ENCODE assay signal across 8 cellular contexts in the genomic region with DNA sequence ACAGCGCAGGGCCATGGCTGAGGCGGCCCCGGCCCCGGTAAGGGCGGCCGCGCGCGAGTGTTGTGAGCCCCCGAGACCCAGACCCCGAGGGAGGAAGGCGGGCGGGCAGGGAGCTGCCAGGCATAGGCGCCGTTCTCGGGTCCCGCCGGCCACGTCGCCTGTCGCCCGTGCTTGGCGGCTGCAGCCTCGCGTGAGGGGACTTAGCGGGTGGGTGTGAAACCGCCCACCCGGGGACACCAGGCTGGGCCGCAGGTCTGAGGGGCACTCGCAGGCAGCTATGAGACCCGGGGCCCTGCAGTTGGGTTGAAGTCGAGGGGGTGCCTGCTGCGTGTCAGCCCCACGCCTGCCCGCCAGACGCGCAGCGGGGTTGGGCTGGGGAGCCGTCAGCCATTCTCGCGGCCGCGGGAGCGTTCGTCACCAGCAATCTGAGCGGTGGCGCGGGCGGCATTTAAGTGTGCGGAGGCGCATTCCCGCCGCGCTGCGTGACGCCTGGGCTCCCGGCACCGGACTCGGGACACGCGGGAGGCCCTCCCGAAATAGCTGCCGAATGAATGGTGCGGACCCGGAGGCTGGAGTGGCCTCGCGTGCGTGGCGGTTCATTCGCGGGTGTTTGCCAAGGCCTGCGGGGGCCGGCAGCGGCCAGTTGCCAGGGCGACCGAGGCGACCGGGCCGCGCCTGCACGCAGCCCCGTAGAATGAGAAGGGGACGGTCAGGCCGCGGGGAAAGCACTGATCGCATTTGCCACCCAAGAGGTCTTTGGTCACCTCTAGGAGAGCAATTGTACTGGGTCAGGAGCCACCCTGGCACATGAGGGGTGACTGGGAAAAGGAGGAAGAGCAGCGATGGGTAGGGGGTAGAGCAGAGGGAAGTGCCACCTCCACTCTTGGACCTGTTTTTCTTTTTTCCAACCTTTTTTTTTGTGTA. TPM values are rescaled to one million over a fixed set of nuclear protein-coding genes. Genes with fewer than 3 reads are reported as not detected.
A peak's percentile ranks its signal among the peaks of the same experiment; 100 is the strongest.
DNase-seq lines count a peak whose midpoint lies in the region; ATAC-seq, FAIRE-seq and TF ChIP-seq lines count a peak whose summit lies in the region.

No MANE protein-coding gene starts in this region.

- peak; percentile 54 for DNase-seq in GM12891 (ENCODE audit: insufficient read length, low spot score)
- DNase-seq in HCEC 1CT: peak; percentile 38
- peak; percentile 55 for DNase-seq in M059J (ENCODE audit: low read depth)
- peak; percentile 56 to 70 for DNase-seq in activated CD4-positive, alpha-beta T cell treated with anti-CD3 and anti-CD28 coated beads for 4 hours
- DNase-seq in left colon: peak; percentile 39 to 72
- DNase-seq in stimulated activated CD4-positive, alpha-beta T cell treated with anti-CD3 and anti-CD28 coated beads, Interleukin-2, amount 100 ng/mL, for 24 hours: peak; percentile 69 to 71
- DNase-seq in NCI-H1694 (lab: John Stamatoyannopoulos, UW): no peak

- intact Hi-C loops in left colon (cut with DNase I, micrococcal nuclease): no loop called here

- 0 out of 2 replicates have a peak, but pooled peaks have one; percentile 47 for TF ChIP-seq POLR2A in GM12891 (IDR thresholded peaks at IDR 0.05; ENCODE audit: low read depth, low read length)

- peak; percentile 64 for ATAC-seq in left colon

- peak; percentile 20 for FAIRE-seq in GM12891 (lab: Jason Lieb, UNC)

- H3K27ac ChIP-seq in cingulate gyrus (ENCODE audit: low read depth, low read length): peak overlapping the region; percentile 47

TF ChIP-seq in GM12891, 5 proteins besides CTCF, POLR2A, EP300 and RAD21:
- TF ChIP-seq POU2F2 (IDR thresholded peaks at IDR 0.05; ENCODE audit: low read depth, low read length) (peak; percentile 10; the same call in 1 of the 2 replicates), PAX5 (IDR thresholded peaks at IDR 0.05; ENCODE audit: insufficient read depth, low read length, severe bottlenecking) (no peak), TAF1 (IDR thresholded peaks at IDR 0.05; ENCODE audit: low read depth, low read length) (no peak), SPI1 (IDR thresholded peaks at IDR 0.05; ENCODE audit: low read depth, low read length) (no peak)

RNA-seq across cellular contexts. Expression of a gene that starts 0.7 kb away (rescaled TPM):
- 5.4 TPM for polyA plus RNA-seq in GM12891 (2012; ENCODE audit: low read depth, missing spikeins)
- total RNA-seq in M059J (2014; rRNA removed; shearing (Covaris generic)): 16.0 and 20.9 TPM in 2 replicates
- 10 to 100 TPM in 1 of 2 donors, 1 to 10 TPM in 1; 9.9 to 11.0 TPM for total RNA-seq in left colon

RNA-seq across cellular contexts. Expression of a gene that starts 21.9 kb away (rescaled TPM):
- 1.1 TPM for polyA plus RNA-seq in GM12891 (2012; ENCODE audit: low read depth, missing spikeins)
- 1.1 and 3.1 TPM in 2 replicates for total RNA-seq in M059J (2014; rRNA removed; shearing (Covaris generic))
- 1 to 10 TPM; 1.2 to 1.9 TPM for total RNA-seq in left colon

RNA-seq across cellular contexts. Expression of a gene that starts 47.4 kb away (rescaled TPM):
- 13.6 TPM for polyA plus RNA-seq in GM12891 (2012; ENCODE audit: low read depth, missing spikeins)
- 9.9 and 21.4 TPM in 2 replicates for total RNA-seq in M059J (2014; rRNA removed; shearing (Covaris generic))
- 10 to 100 TPM; 24.2 to 25.0 TPM for total RNA-seq in left colon

RNA-seq across cellular contexts. Expression of a gene that starts 57.5 kb away (rescaled TPM):
- polyA plus RNA-seq in GM12891 (2012; ENCODE audit: low read depth, missing spikeins): 2.0 TPM
- total RNA-seq in M059J (2014; rRNA removed; shearing (Covaris generic)): 3.3 and 3.9 TPM in 2 replicates
- 1 to 10 TPM; 3.9 to 6.1 TPM for total RNA-seq in left colon
